Comparison of ENCODE assay signal across 8 cellular contexts in the genomic region with DNA sequence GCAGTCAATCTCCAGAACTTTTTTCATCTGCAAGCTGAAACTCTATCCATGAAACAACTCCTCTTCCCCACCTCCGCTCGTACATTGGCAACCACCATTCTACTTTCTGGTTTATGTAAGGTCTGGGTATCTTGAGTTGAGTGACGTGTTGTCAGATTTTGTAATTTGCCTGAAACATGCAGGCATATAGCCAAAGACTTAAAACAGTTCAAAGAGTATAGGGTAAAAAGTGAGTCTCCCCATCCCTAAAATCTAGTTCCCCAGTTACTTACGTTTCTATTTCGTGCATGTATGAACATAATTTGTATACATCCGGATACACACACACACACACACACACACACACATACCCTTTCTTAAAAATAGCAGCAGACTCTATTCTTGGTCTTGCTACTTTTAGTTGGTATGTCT. TPM values are rescaled to one million over a fixed set of nuclear protein-coding genes. Genes with fewer than 3 reads are reported as not detected.
DNase-seq lines count a peak whose midpoint lies in the region; ATAC-seq and TF ChIP-seq lines count a peak whose summit lies in the region.

No MANE protein-coding gene starts in this region.

- in situ Hi-C loops in astrocyte of the cerebellum (cut with HindIII; ENCODE audit: low sequenced_read_pairs) = no loop called here

- no peaks in the 10 kb centered on the region for H4K20me1 ChIP-seq in Loucy (ENCODE audit: insufficient read depth, low read length, poor library complexity, severe bottlenecking)

- H3K4me1 ChIP-seq in Loucy (ENCODE audit: insufficient read depth, low read length, poor library complexity, severe bottlenecking) = peaks cover 51% of the 10 kb centered on the region
- H3K4me1 ChIP-seq in stomach smooth muscle (ENCODE audit: control insufficient read depth, insufficient read depth, low read length) = peaks cover 21% of the 10 kb centered on the region

- DNase-seq in Daoy (ENCODE audit: low read depth) (peak; percentile 25), astrocyte of the cerebellum (ENCODE audit: low read depth) (no peak), iris pigment epithelial cell (ENCODE audit: low read depth) (peak; percentile 60), activated gamma-delta T cell treated with Interleukin-2 at 50 U/mL for 16 hours (no peak), NOMO-1 treated with dmso at 0.1 percent for 144 hours (lab: John Stamatoyannopoulos, UW; ENCODE audit: unreplicated experiment) (no peak)

- H3K36me3 ChIP-seq in Loucy (ENCODE audit: insufficient read depth, low read length) (no peaks in the 10 kb centered on the region), stomach smooth muscle (ENCODE audit: control insufficient read depth in 2 of 2, insufficient read depth in 2 of 2, low read length in 2 of 2) (no peaks in the 10 kb centered on the region)

- ATAC-seq in HG02623 (IDR thresholded peaks at IDR 0.05; ENCODE audit: unreplicated experiment) = no peak

- H3K9me3 ChIP-seq in Loucy (ENCODE audit: insufficient read depth, low read depth, low read length) = no peaks in the 10 kb centered on the region
- H3K9me3 ChIP-seq in stomach smooth muscle (ENCODE audit: control insufficient read depth in 2 of 2, low read length in 2 of 2) = no peaks in the 10 kb centered on the region

- TF ChIP-seq CTCF in Loucy (conservative IDR thresholded peaks at IDR 0.05; ENCODE audit: low read length) = no peak
- no peak for TF ChIP-seq CTCF in astrocyte of the cerebellum (IDR thresholded peaks at IDR 0.05; ENCODE audit: low read depth, low read length, missing control alignments)

- peak overlapping the region; percentile 95; the same call in 1 of the 2 replicates for H2AFZ ChIP-seq in Loucy (ENCODE audit: low read length)

- H3K27me3 ChIP-seq in Loucy (ENCODE audit: insufficient read depth, low read length, poor library complexity, severe bottlenecking) (no peaks in the 10 kb centered on the region), stomach smooth muscle (ENCODE audit: control insufficient read depth in 1 of 2, insufficient read depth in 2 of 2, low read length in 2 of 2) (no peaks in the 10 kb centered on the region)

- peaks cover 51% of the 10 kb centered on the region for H3K79me2 ChIP-seq in Loucy (ENCODE audit: insufficient read depth, low read length)

- no peaks in the 10 kb centered on the region; the same call in 1 of the 2 replicates for H3F3A ChIP-seq in Loucy (ENCODE audit: low read depth)

- H3K9me2 ChIP-seq in Loucy (replicated peaks; ENCODE audit: low read depth, low read length) = no peaks in the 10 kb centered on the region

- H3K27ac ChIP-seq in stomach smooth muscle (ENCODE audit: low read length) = peak overlapping the region; percentile 98

- peak overlapping the region; percentile 80 for H3K4me2 ChIP-seq in Loucy (ENCODE audit: low read depth, low read length, poor library complexity, severe bottlenecking)

- H3K4me3 ChIP-seq in Loucy (ENCODE audit: low read length, poor library complexity, severe bottlenecking) (peak overlapping the region; percentile 100), astrocyte of the cerebellum (ENCODE audit: low read depth, low read length) (peak overlapping the region; percentile 56), stomach smooth muscle (ENCODE audit: low read length in 2 of 2) (peak overlapping the region; percentile 81 to 88)

- peak overlapping the region; percentile 83 for H3K9ac ChIP-seq in Loucy (ENCODE audit: low read depth, low read length, poor library complexity, severe bottlenecking)
- peak overlapping the region; percentile 66 to 87 for H3K9ac ChIP-seq in stomach smooth muscle (ENCODE audit: low read length in 2 of 2)

RNA-seq across cellular contexts. Expression of gene HSDL2, which starts 0.9 kb away (rescaled TPM):
- 49.9 and 55.0 TPM in 2 replicates for total RNA-seq in Daoy (2014; rRNA removed; shearing (Covaris generic))

RNA-seq across cellular contexts. Expression of gene PTBP3, which starts 47.4 kb away (rescaled TPM):
- 55.7 and 68.8 TPM in 2 replicates for total RNA-seq in Daoy (2014; rRNA removed; shearing (Covaris generic))

Comparison
In these comparisons a context has a peak if more than half of its experiments do, and no peak if none do; other contexts are left out.
1. DNase-seq: peak in Daoy (single experiment) and iris pigment epithelial cell (single experiment); none in astrocyte of the cerebellum (single experiment), activated gamma-delta T cell treated with Interleukin-2 at 50 U/mL for 16 hours (single experiment) and NOMO-1 treated with dmso at 0.1 percent for 144 hours (single experiment).
2. Peak in every context shown above with its lines, with median percentiles within 50 percentile points of each other: H3K4me3 ChIP-seq.